Comparison of ENCODE assay signal across 8 cellular contexts in the genomic region with DNA sequence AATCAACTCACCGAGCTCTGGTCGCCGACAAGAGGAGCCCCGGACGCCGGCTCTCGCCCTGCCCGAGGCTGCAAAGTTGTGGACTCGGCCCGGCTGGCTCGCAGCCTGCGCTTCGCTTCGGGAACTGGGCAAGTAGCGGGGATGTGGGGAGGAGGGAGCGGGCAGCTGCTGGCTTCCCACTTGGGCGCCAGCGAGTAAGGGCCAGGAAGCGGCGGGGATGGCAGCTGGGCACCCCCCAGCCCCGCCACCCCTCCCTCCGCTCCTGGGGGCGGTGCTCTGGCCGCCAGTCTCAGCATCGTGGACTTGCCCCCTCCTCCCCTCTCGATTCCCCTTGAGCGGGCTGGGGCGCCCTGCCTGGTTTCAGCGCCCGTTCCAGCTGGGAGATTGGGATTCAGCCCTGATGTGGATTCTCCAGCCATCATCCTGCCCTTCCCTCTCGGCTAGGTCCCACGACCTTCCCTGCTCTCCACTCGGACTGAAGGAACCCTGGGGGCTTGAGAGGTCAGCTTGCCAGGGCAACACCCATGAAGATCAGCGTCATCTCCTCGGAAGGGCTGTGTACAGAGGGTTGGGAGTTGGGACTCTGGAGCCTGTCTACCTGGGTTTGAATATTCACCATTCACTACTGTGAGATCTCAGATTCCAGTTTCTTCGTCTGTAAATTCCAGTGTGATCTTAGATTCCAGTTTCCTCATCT. TPM values are rescaled to one million over a fixed set of nuclear protein-coding genes. Genes with fewer than 3 reads are reported as not detected.
A peak's percentile ranks its signal among the peaks of the same experiment; 100 is the strongest.
DNase-seq lines count a peak whose midpoint lies in the region; ATAC-seq and TF ChIP-seq lines count a peak whose summit lies in the region.

A gene with protein sequence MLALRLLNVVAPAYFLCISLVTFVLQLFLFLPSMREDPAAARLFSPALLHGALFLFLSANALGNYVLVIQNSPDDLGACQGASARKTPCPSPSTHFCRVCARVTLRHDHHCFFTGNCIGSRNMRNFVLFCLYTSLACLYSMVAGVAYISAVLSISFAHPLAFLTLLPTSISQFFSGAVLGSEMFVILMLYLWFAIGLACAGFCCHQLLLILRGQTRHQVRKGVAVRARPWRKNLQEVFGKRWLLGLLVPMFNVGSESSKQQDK (minus strand): TSS at position 200 of the 697 bp plus-strand sequence. CDS start 2,053 bp downstream, outside the sequence.

- intact Hi-C loops in testis (cut with DNase I; ENCODE audit: low total_unique reads), result no loop called here

- TF ChIP-seq CTCF in testis (IDR thresholded peaks at IDR 0.05), result no peak

- H3K4me1 Mint-ChIP-seq in T-helper 17 cell, result peaks cover 33% of the 10 kb centered on the region

- peaks cover 9% of the 10 kb centered on the region for H3K36me3 Mint-ChIP-seq in T-helper 17 cell (ENCODE audit: low read depth)

- peak within 1 kb of the TSS; percentile 81 for H3K4me3 Mint-ChIP-seq in T-helper 17 cell

- H3K27ac ChIP-seq in testis, result no peak within 1 kb of the TSS

- no peak for ATAC-seq in T-helper 17 cell

- peak; percentile 43 for DNase-seq in NCI-H345 (lab: John Stamatoyannopoulos, UW)
- no peak for DNase-seq in NCI-H345 treated with DMSO at 0.1 percent for 48 hours (lab: John Stamatoyannopoulos, UW; ENCODE audit: unreplicated experiment)
- no peak for DNase-seq in T-helper 17 cell
- no peak for DNase-seq in testis
- DNase-seq in mesenteric fat pad (ENCODE audit: low spot score), result no peak
- no peak for DNase-seq in DMS153 (lab: John Stamatoyannopoulos, UW)
- no peak for DNase-seq in NCI-H526 treated with DMSO at 0.1 percent for 48 hours (lab: John Stamatoyannopoulos, UW)

- H3K4me3 ChIP-seq in iPS-18c (ENCODE audit: insufficient read depth, low read depth, low read length) (peak within 1 kb of the TSS; percentile 77), testis (peak within 1 kb of the TSS; percentile 37 to 53)

- H3K4me1 ChIP-seq in testis, result peaks cover 10% of the 10 kb centered on the region

- no peak within 1 kb of the TSS for H3K27ac Mint-ChIP-seq in T-helper 17 cell

- H3K36me3 ChIP-seq in testis (ENCODE audit: low read depth, missing control alignments), result no peaks in the 10 kb centered on the region

- H3K9me3 ChIP-seq in T-helper 17 cell (ENCODE audit: control insufficient read depth, low read length, poor library complexity, severe bottlenecking) (no peaks in the 10 kb centered on the region), iPS-18c (ENCODE audit: control insufficient read depth, insufficient read depth, low read length) (no peaks in the 10 kb centered on the region), testis (no peaks in the 10 kb centered on the region)

- 3 to 41% methylated on average over 1 to 28 of the region's 36 CpGs for WGBS in testis, 2 donors

- no peak for TF ChIP-seq POLR2A in testis (IDR thresholded peaks at IDR 0.05)

- H3K27me3 Mint-ChIP-seq in T-helper 17 cell, result peaks cover 82% of the 10 kb centered on the region

- no peaks in the 10 kb centered on the region for H3K27me3 ChIP-seq in testis

RNA-seq across cellular contexts. Expression of the gene that starts here (rescaled TPM):
- not detected for total RNA-seq in T-helper 17 cell
- total RNA-seq in testis, result 1 to 10 TPM; 1.7 to 3.2 TPM
- 0.84 TPM for polyA plus RNA-seq in testis (ENCODE audit: insufficient read depth, low read depth, low replicate concordance)
- not detected for total RNA-seq in mesenteric fat pad
